Comparison of ENCODE assay signal across 9 cellular contexts in genomic region chr9:128459011-128459410, GRCh38.
"Had no signal": no experiment of that assay in that cellular context is flagged by ENCODE, and none has a peak within 500 bp of the region (broad histone marks: within the 10 kb centered on the region; RNA-seq: fewer than 3 reads in every experiment).

No MANE protein-coding gene starts in this region.

- H3K27me3 ChIP-seq: esophagus muscularis mucosa, pancreas, thyroid gland, uterus had no signal

- H3K36me3 ChIP-seq: pancreas, uterus had no signal

- H3K4me3 ChIP-seq: esophagus muscularis mucosa, pancreas, thyroid gland, uterus had no signal

- H3K27ac ChIP-seq: esophagus muscularis mucosa, pancreas, thyroid gland, uterus had no signal

- ATAC-seq: pancreas had no signal

- DNase-seq: activated CD4-positive, alpha-beta T cell treated with anti-CD3 and anti-CD28 coated beads for 1 hour; activated CD4-positive, alpha-beta T cell treated with anti-CD3 and anti-CD28 coated beads, Interleukin-2, amount 50 U/mL, for 48 hours; activated T-cell treated with anti-CD3 and anti-CD28 coated beads, Interleukin-2, amount 50 U/mL, for 48 hours; mesendoderm; pancreas; stimulated activated CD4-positive, alpha-beta T cell treated with anti-CD3 and anti-CD28 coated beads, Interleukin-4, amount 100 ng/mL, for 4 hours; thyroid gland; uterus had no signal

- H3K9me3 ChIP-seq: esophagus muscularis mucosa, pancreas, thyroid gland, uterus had no signal

- H3K4me1 ChIP-seq: uterus had no signal
